In genomic region chr13:45464687-45465453, GRCh38 we compare ENCODE assay signal across 8 cellular contexts. TPM values are rescaled to one million over a fixed set of nuclear protein-coding genes. Genes with fewer than 3 reads are reported as not detected.
DNase-seq lines count a peak whose midpoint lies in the region; ATAC-seq and TF ChIP-seq lines count a peak whose summit lies in the region.

Gene COG3 (plus strand): TSS chr13:45464939. CDS start chr13:45465037, 98 bp downstream.

- peak; percentile 66 for DNase-seq in NCI-H1417 treated with DMSO at 0.1 percent for 48 hours (lab: John Stamatoyannopoulos, UW)
- DNase-seq in SW480 (ENCODE audit: low spot score): peak; percentile 99
- DNase-seq in activated naive CD8-positive, alpha-beta T cell treated with anti-CD3 and anti-CD28 coated beads, Interleukin-2, amount 50 U/mL, for 24 hours: peak; percentile 96
- peak; percentile 97 for DNase-seq in Right ventricle myocardium inferior (ENCODE audit: missing footprints)
- peak; percentile 92 to 96 (median 94) for DNase-seq in ovary
- DNase-seq in thyroid gland: peak; percentile 95

- peaks cover 52% of the 10 kb centered on the region for H3K4me1 Mint-ChIP-seq in activated naive CD8-positive, alpha-beta T cell treated with anti-CD3 and anti-CD28 coated beads, Interleukin-2, amount 50 U/mL, for 24 hours

- peak within 1 kb of the TSS; percentile 94 for H3K27ac Mint-ChIP-seq in activated naive CD8-positive, alpha-beta T cell treated with anti-CD3 and anti-CD28 coated beads, Interleukin-2, amount 50 U/mL, for 24 hours

- H3K9me3 Mint-ChIP-seq in activated naive CD8-positive, alpha-beta T cell treated with anti-CD3 and anti-CD28 coated beads, Interleukin-2, amount 50 U/mL, for 24 hours: no peaks in the 10 kb centered on the region

- WGBS in ovary, 3 donors: 0 to 1% (median 1%) methylated on average over 57 to 63 of the region's 63 CpGs
- 1 to 2% methylated on average over 14 to 21 of the region's 63 CpGs for WGBS in thyroid gland, 2 donors

- no peaks in the 10 kb centered on the region for H3K27me3 Mint-ChIP-seq in activated naive CD8-positive, alpha-beta T cell treated with anti-CD3 and anti-CD28 coated beads, Interleukin-2, amount 50 U/mL, for 24 hours

- H3K4me1 ChIP-seq in ovary (ENCODE audit: insufficient read depth) (peaks cover 14% of the 10 kb centered on the region), thyroid gland (peaks cover 26 to 28% of the 10 kb centered on the region in 2 donors)

- peaks cover 7% of the 10 kb centered on the region for H3K36me3 Mint-ChIP-seq in activated naive CD8-positive, alpha-beta T cell treated with anti-CD3 and anti-CD28 coated beads, Interleukin-2, amount 50 U/mL, for 24 hours (ENCODE audit: low read depth)

- H3K4me3 Mint-ChIP-seq in activated naive CD8-positive, alpha-beta T cell treated with anti-CD3 and anti-CD28 coated beads, Interleukin-2, amount 50 U/mL, for 24 hours: peak within 1 kb of the TSS; percentile 90

- H3K36me3 ChIP-seq in ovary (no peaks in the 10 kb centered on the region), thyroid gland (no peaks in the 10 kb centered on the region)

- H3K27ac ChIP-seq in ovary (peak within 1 kb of the TSS in 1 of 2 donors; percentile 78), thyroid gland (peak within 1 kb of the TSS; percentile 78 to 89 (median 84))

- TF ChIP-seq EP300 in ovary (IDR thresholded peaks at IDR 0.05): no peak

- TF ChIP-seq POLR2A in ovary (IDR thresholded peaks at IDR 0.05) (peak; percentile 60), thyroid gland (IDR thresholded peaks at IDR 0.05) (peak in 1 of 2 donors; percentile 70)

- ATAC-seq in HG02763 (IDR thresholded peaks at IDR 0.05; ENCODE audit: unreplicated experiment) (peak; percentile 96), Right ventricle myocardium inferior (peak; percentile 99)
- peak; percentile 98 for ATAC-seq in activated naive CD8-positive, alpha-beta T cell treated with anti-CD3 and anti-CD28 coated beads, Interleukin-2, amount 50 U/mL, for 24 hours

- peak within 1 kb of the TSS; percentile 98 for H3K4me3 ChIP-seq in ovary
- H3K4me3 ChIP-seq in thyroid gland (replicated peaks in 1 of 3): peak within 1 kb of the TSS; percentile 74 to 98 (median 97)

- 0 out of 2 replicates have a peak, but pooled peaks have one; percentile 5 for TF ChIP-seq CTCF in GM12874 (IDR thresholded peaks at IDR 0.05; ENCODE audit: insufficient read depth, low read depth, low read length)
- TF ChIP-seq CTCF in ovary (IDR thresholded peaks at IDR 0.05): peak in 1 of 3 donors; percentile 32
- TF ChIP-seq CTCF in thyroid gland (IDR thresholded peaks at IDR 0.05): peak in 1 of 6 experiments; percentile 69

- no peaks in the 10 kb centered on the region for H3K9me3 ChIP-seq in ovary
- H3K9me3 ChIP-seq in thyroid gland: no peaks in the 10 kb centered on the region

- intact Hi-C loops in Right ventricle myocardium inferior (cut with DNase I) (loop anchor here (1.0 to 10.0 kb wide), 4 partner anchors 25 to 120 kb away; partner anchors contain the start of genes SLC25A30 and TPT1), ovary (cut with DNase I) (loop anchor here in 1 of 4 donors (10.0 kb wide), 1 partner anchor 50 kb away; the partner anchor contains the start of gene SLC25A30), thyroid gland (cut with DNase I) (loop anchor here (2.0 to 10.0 kb wide), 3 partner anchors 46 to 120 kb away; partner anchors contain the start of genes SLC25A30 and TPT1)

- H3K27me3 ChIP-seq in ovary (no peaks in the 10 kb centered on the region), thyroid gland (no peaks in the 10 kb centered on the region)

RNA-seq across cellular contexts. Expression of gene COG3, which starts in this region (rescaled TPM):
- total RNA-seq in Right ventricle myocardium inferior (12.3 TPM), ovary (10 to 100 TPM; 23.9 to 37.3 (median 29.4) TPM), thyroid gland (10 to 100 TPM; 35.9 to 56.0 (median 45.0) TPM)
- 10 to 100 TPM; 17.1 to 18.6 TPM for polyA plus RNA-seq in ovary
